Comparison of ENCODE assay signal across 15 cellular contexts in genomic region chr15:100115711-100116090, GRCh38.
DNase-seq lines count a peak whose midpoint lies in the region; ATAC-seq, FAIRE-seq and TF ChIP-seq lines count a peak whose summit lies in the region.
"Had no signal": no experiment of that assay in that cellular context is flagged by ENCODE, and none has a peak within 500 bp of the region (broad histone marks: within the 10 kb centered on the region; RNA-seq: fewer than 3 reads in every experiment).

No MANE protein-coding gene starts in this region.

- H3K36me3 Mint-ChIP-seq in chondrocyte (ENCODE audit: low read depth), result peaks cover 3% of the 10 kb centered on the region
- H3K36me3 Mint-ChIP-seq in WTC11, result peaks cover 5% of the 10 kb centered on the region

- no peaks in the 10 kb centered on the region for H4K20me1 ChIP-seq in keratinocyte (ENCODE audit: control insufficient read depth, extremely low read depth, insufficient read depth, low read length)

- peak; percentile 58 for DNase-seq in AG08395 (ENCODE audit: low spot score)
- DNase-seq in NAMALWA (ENCODE audit: low spot score), result peak; percentile 13
- no peak for DNase-seq in chondrocyte (ENCODE audit: low spot score)
- DNase-seq in keratinocyte (ENCODE audit: low read depth, low spot score), result peak; percentile 9
- no peak for DNase-seq in head of caudate nucleus
- no peak for DNase-seq in COLO829 (ENCODE audit: low spot score)
- no peak for DNase-seq in WTC11 (ENCODE audit: low spot score)
- DNase-seq: activated naive CD4-positive, alpha-beta T cell treated with anti-CD3 and anti-CD28 coated beads for 36 hours; cerebellar nuclear complex; NCI-H1417 treated with DMSO at 0.1 percent for 48 hours; NCI-H526 treated with DMSO at 0.1 percent for 48 hours; stimulated activated CD4-positive, alpha-beta T cell treated with anti-CD3 and anti-CD28 coated beads, Interleukin-2, amount 100 ng/mL, for 24 hours had no signal

- no peaks in the 10 kb centered on the region for H3K27me3 ChIP-seq in keratinocyte (ENCODE audit: control insufficient read depth, extremely low read depth, insufficient read depth, low read length)

- no peaks in the 10 kb centered on the region for H3K9me1 ChIP-seq in keratinocyte (ENCODE audit: control insufficient read depth, extremely low read depth, insufficient read depth, low read length)

- H3K79me2 ChIP-seq in keratinocyte (ENCODE audit: control insufficient read depth, insufficient read depth, low read length), result no peaks in the 10 kb centered on the region

- H3K9me3 ChIP-seq in keratinocyte (ENCODE audit: control insufficient read depth, low read depth, low read length), result no peaks in the 10 kb centered on the region

- CTCF ChIA-PET in WTC11 (lab: Charles Lee), result interaction anchor here (1.5 kb wide), 1 partner anchor 223 kb away, joined by 9 read pairs; no protein-coding TSS in a partner anchor

- intact Hi-C loops in head of caudate nucleus (cut with DNase I), result no loop called here

- H3K4me3 ChIP-seq in keratinocyte (ENCODE audit: control insufficient read depth in 2 of 3, extremely low read depth in 1 of 3, insufficient read depth in 2 of 3, low read depth in 1 of 3, low read length in 3 of 3), result no peak overlapping the region

- H3K36me3 ChIP-seq in keratinocyte (ENCODE audit: control insufficient read depth in 2 of 2, extremely low read depth in 1 of 2, insufficient read depth in 2 of 2, low read length in 2 of 2), result no peaks in the 10 kb centered on the region

- H2AFZ ChIP-seq in keratinocyte (ENCODE audit: control insufficient read depth, low read length), result no peak overlapping the region

- no peak overlapping the region for H3K27ac ChIP-seq in keratinocyte (ENCODE audit: control insufficient read depth, insufficient read depth, low read length)

- TF ChIP-seq POLR2A in GM18505 (IDR thresholded peaks at IDR 0.05; ENCODE audit: borderline replicate concordance, extremely low read depth, insufficient read depth, insufficient read length), result no peak

- H3K4me3 Mint-ChIP-seq in chondrocyte (ENCODE audit: unreplicated experiment) (no peak overlapping the region), WTC11 (no peak overlapping the region)
- H3K4me3 Mint-ChIP-seq: activated naive CD4-positive, alpha-beta T cell treated with anti-CD3 and anti-CD28 coated beads for 36 hours; type B pancreatic cell had no signal

- ATAC-seq in GM18505 (IDR thresholded peaks at IDR 0.05; ENCODE audit: unreplicated experiment) (no peak), WTC11 (no peak)
- ATAC-seq: HepG2 had no signal

- H3K4me2 ChIP-seq in keratinocyte (ENCODE audit: control insufficient read depth, extremely low read depth, insufficient read depth, low read depth, low read length), result no peak overlapping the region

- no peak for FAIRE-seq in keratinocyte (lab: Jason Lieb, UNC)
- FAIRE-seq: HepG2 had no signal

- dilution Hi-C loops in keratinocyte (cut with MboI; ENCODE audit: extremely low pct_ligation_motif_present, low sequenced_read_pairs), result no loop called here

- H3K9ac ChIP-seq in keratinocyte (ENCODE audit: control insufficient read depth, extremely low read depth, insufficient read depth, low read length), result no peak overlapping the region

- H3K27me3 Mint-ChIP-seq in chondrocyte (ENCODE audit: low read depth), result no peaks in the 10 kb centered on the region
- H3K27me3 Mint-ChIP-seq in WTC11 (ENCODE audit: low read depth), result no peaks in the 10 kb centered on the region; the same call in 1 of the 2 replicates
- H3K27me3 Mint-ChIP-seq: type B pancreatic cell had no signal

- POLR2A ChIA-PET in WTC11 (lab: Charles Lee), result no interaction called here

- no peak for TF ChIP-seq CTCF in chondrocyte (IDR thresholded peaks at IDR 0.05)
- no peak for TF ChIP-seq CTCF in keratinocyte (optimal IDR thresholded peaks at IDR 0.05 in 1 of 3, IDR thresholded peaks at IDR 0.05 in 1 of 3, conservative IDR thresholded peaks at IDR 0.05 in 1 of 3; ENCODE audit: extremely low read depth in 1 of 3, insufficient read depth in 2 of 3, low read length in 3 of 3)
- TF ChIP-seq CTCF in WTC11 (IDR thresholded peaks at IDR 0.05), result no peak

- peak overlapping the region; percentile 57 for H3K27ac Mint-ChIP-seq in chondrocyte (ENCODE audit: unreplicated experiment)
- H3K27ac Mint-ChIP-seq in WTC11, result no peak overlapping the region
- H3K27ac Mint-ChIP-seq: type B pancreatic cell had no signal

- H3K4me1 Mint-ChIP-seq in chondrocyte (ENCODE audit: low read depth), result peaks cover 52% of the 10 kb centered on the region
- H3K4me1 Mint-ChIP-seq in WTC11, result peaks cover 10% of the 10 kb centered on the region

- peaks cover 10% of the 10 kb centered on the region for H3K9me3 Mint-ChIP-seq in chondrocyte (ENCODE audit: low read depth)
- H3K9me3 Mint-ChIP-seq in WTC11, result peaks cover 29% of the 10 kb centered on the region

- peaks cover 14% of the 10 kb centered on the region for H3K4me1 ChIP-seq in keratinocyte (ENCODE audit: control insufficient read depth, extremely low read depth, insufficient read depth, low read length)

TF ChIP-seq in WTC11, 78 proteins besides CTCF, POLR2A, EP300 and RAD21:
- TF ChIP-seq ZSCAN18 (CRISPR knock-in tag; IDR thresholded peaks at IDR 0.05) (no peak), RELA (CRISPR knock-in tag; IDR thresholded peaks at IDR 0.05; ENCODE audit: borderline replicate concordance) (no peak), AFF4 (CRISPR knock-in tag; IDR thresholded peaks at IDR 0.05; ENCODE audit: borderline replicate concordance) (no peak)

Comparison
In these comparisons a context has a peak if more than half of its experiments do, and no peak if none do; other contexts are left out.
1. DNase-seq: peak in AG08395 (single experiment), NAMALWA (single experiment) and keratinocyte (single experiment); none in chondrocyte (single experiment), head of caudate nucleus (0 of 42), COLO829 (single experiment) and WTC11 (single experiment).